8 cellular contexts compared by ENCODE assay signal in genomic region chr2:238433941-238434845, GRCh38. TPM values are rescaled to one million over a fixed set of nuclear protein-coding genes. Genes with fewer than 3 reads are reported as not detected.
A peak's percentile ranks its signal among the peaks of the same experiment; 100 is the strongest.
DNase-seq lines count a peak whose midpoint lies in the region; ATAC-seq, FAIRE-seq and TF ChIP-seq lines count a peak whose summit lies in the region.

No MANE protein-coding gene starts in this region.

- H3K9me3 ChIP-seq in HepG2 (ENCODE audit: low read length) (no peaks in the 10 kb centered on the region), right lobe of liver (no peaks in the 10 kb centered on the region), BE2C (no peaks in the 10 kb centered on the region)

- POLR2A ChIA-PET in HepG2 (lab: Yijun Ruan, JAX), result no interaction called here
- POLR2A ChIA-PET in activated CD8-positive, alpha-beta T cell treated with anti-CD3 and anti-CD28 coated beads for 36 hours (lab: Charles Lee), result no interaction called here

- intact Hi-C loops in HepG2 (cut with micrococcal nuclease; ENCODE audit: unreplicated experiment) (loop anchor here (2.0 kb wide), 1 partner anchor 63 kb away; no protein-coding TSS in a partner anchor), right lobe of liver (cut with DNase I) (no loop called here)
- intact Hi-C loops in activated CD8-positive, alpha-beta T cell treated with anti-CD3 and anti-CD28 coated beads for 36 hours (cut with micrococcal nuclease), result no loop called here

- ATAC-seq in HepG2, result peak; percentile 69
- no peak for ATAC-seq in right lobe of liver
- ATAC-seq in activated CD8-positive, alpha-beta T cell treated with anti-CD3 and anti-CD28 coated beads for 36 hours, result no peak

- peaks cover 5% of the 10 kb centered on the region for H3K9me3 Mint-ChIP-seq in activated CD8-positive, alpha-beta T cell treated with anti-CD3 and anti-CD28 coated beads for 36 hours

- H3K4me3 ChIP-seq in HepG2 (replicated peaks in 1 of 3; ENCODE audit: insufficient read depth in 1 of 3, low read depth in 2 of 3, low read length in 3 of 3) (peak overlapping the region in 1 of 3 experiments; percentile 32; a peak in 1 of 6 replicates), right lobe of liver (no peak overlapping the region), fibroblast of pulmonary artery (replicated peaks; ENCODE audit: low read depth, low read length) (no peak overlapping the region), BE2C (ENCODE audit: low read depth, low read length) (no peak overlapping the region)

- H3K36me3 Mint-ChIP-seq in activated CD8-positive, alpha-beta T cell treated with anti-CD3 and anti-CD28 coated beads for 36 hours (ENCODE audit: low read depth), result peaks cover 59% of the 10 kb centered on the region

- peak overlapping the region; percentile 58 for H3K4me2 ChIP-seq in HepG2 (ENCODE audit: low read depth, low read length)

- TF ChIP-seq POLR2A in HepG2 (IDR thresholded peaks at IDR 0.05; ENCODE audit: insufficient read depth in 1 of 2, low read depth in 2 of 2, low read length in 2 of 2) (no peak), right lobe of liver (IDR thresholded peaks at IDR 0.05) (no peak)

- FAIRE-seq in HepG2 (lab: Jason Lieb, UNC), result no peak

- H3K27ac Mint-ChIP-seq in activated CD8-positive, alpha-beta T cell treated with anti-CD3 and anti-CD28 coated beads for 36 hours, result peak overlapping the region; percentile 66

- no peak overlapping the region for H2AFZ ChIP-seq in HepG2 (ENCODE audit: low read length)

- TF ChIP-seq CTCF in HepG2 (CRISPR knock-in tag; IDR thresholded peaks at IDR 0.05) (no peak), right lobe of liver (IDR thresholded peaks at IDR 0.05) (no peak), fibroblast of pulmonary artery (IDR thresholded peaks at IDR 0.05; ENCODE audit: low read length, missing control alignments) (no peak), BE2C (IDR thresholded peaks at IDR 0.05; ENCODE audit: low read depth, low read length) (no peak)
- no peak for TF ChIP-seq CTCF in activated CD8-positive, alpha-beta T cell treated with anti-CD3 and anti-CD28 coated beads for 36 hours (IDR thresholded peaks at IDR 0.05)

- no peak for TF ChIP-seq EP300 in HepG2 (IDR thresholded peaks at IDR 0.05; ENCODE audit: low read depth in 2 of 2, low read length in 2 of 2)
- TF ChIP-seq EP300 in HepG2 (CRISPR knock-in tag; IDR thresholded peaks at IDR 0.05; ENCODE audit: borderline replicate concordance), result no peak

- H3K79me2 ChIP-seq in HepG2 (ENCODE audit: insufficient read depth, low read length), result peaks cover 89% of the 10 kb centered on the region

- BruUV-seq in HepG2 (replicated peaks; lab: Mats Ljungman, UMichigan), result no TSS peak

- peaks cover 56% of the 10 kb centered on the region for H3K4me1 Mint-ChIP-seq in activated CD8-positive, alpha-beta T cell treated with anti-CD3 and anti-CD28 coated beads for 36 hours (ENCODE audit: low read depth)

- H4K20me1 ChIP-seq in HepG2 (ENCODE audit: insufficient read depth, low read length), result peaks cover 12% of the 10 kb centered on the region

- DNase-seq in HepG2 (ENCODE audit: low spot score), result no peak
- DNase-seq in right lobe of liver, result no peak
- DNase-seq in activated CD8-positive, alpha-beta T cell treated with anti-CD3 and anti-CD28 coated beads for 36 hours, result no peak
- DNase-seq in fibroblast of pulmonary artery (ENCODE audit: low read depth), result peak; percentile 94
- DNase-seq in stromal cell of bone marrow (ENCODE audit: low read depth), result peak; percentile 79
- no peak for DNase-seq in cortex of kidney (lab: John Stamatoyannopoulos, UW)
- no peak for DNase-seq in NCI-H128 (lab: John Stamatoyannopoulos, UW; ENCODE audit: unreplicated experiment)
- no peak for DNase-seq in BE2C

- in situ Hi-C loops in HepG2 (cut with HindIII; ENCODE audit: extremely low pct_ligation_motif_present, low pct_unique_long_range_greater_than_20kb), result no loop called here

- H3K27me3 Mint-ChIP-seq in activated CD8-positive, alpha-beta T cell treated with anti-CD3 and anti-CD28 coated beads for 36 hours, result no peaks in the 10 kb centered on the region

- H3K27ac ChIP-seq in HepG2 (ENCODE audit: extremely low read length, insufficient read depth, low read length) (peak overlapping the region; percentile 65), right lobe of liver (no peak overlapping the region)

- no peak overlapping the region for H3K4me3 Mint-ChIP-seq in activated CD8-positive, alpha-beta T cell treated with anti-CD3 and anti-CD28 coated beads for 36 hours

- no peak for TF ChIP-seq RAD21 in HepG2 (CRISPR knock-in tag; IDR thresholded peaks at IDR 0.05)

- H3K36me3 ChIP-seq in HepG2 (replicated peaks in 1 of 2; ENCODE audit: control insufficient read depth in 1 of 2, insufficient read depth in 2 of 2, low read length in 2 of 2), result peaks cover 31 to 65% of the 10 kb centered on the region in 2 experiments
- peaks cover 0 to 30% (median 0%) of the 10 kb centered on the region in 4 donors for H3K36me3 ChIP-seq in right lobe of liver
- H3K36me3 ChIP-seq in BE2C, result peaks cover 35% of the 10 kb centered on the region

- CTCF ChIA-PET in HepG2 (lab: Yijun Ruan, JAX; ENCODE audit: low intra/inter-chr PET ratio, low total read pairs), result no interaction called here
- CTCF ChIA-PET in activated CD8-positive, alpha-beta T cell treated with anti-CD3 and anti-CD28 coated beads for 36 hours (lab: Charles Lee), result interaction anchor here (1.2 kb wide), 1 partner anchor 63 kb away, joined by 4 read pairs; no protein-coding TSS in a partner anchor

- 82% methylated on average over 13 of the region's 13 CpGs for WGBS in HepG2 (ENCODE audit: low lambda C conversion rate)
- 93% methylated on average over 11 of the region's 13 CpGs for WGBS in right lobe of liver (ENCODE audit: insufficient coverage, low coverage, low lambda C conversion rate, missing lambda C conversion rate)

- H3K4me1 ChIP-seq in HepG2 (ENCODE audit: insufficient read depth, low read length) (peaks cover 66% of the 10 kb centered on the region), right lobe of liver (peaks cover 0 to 9% (median 4%) of the 10 kb centered on the region in 4 donors), BE2C (peaks cover 1% of the 10 kb centered on the region; the same call in 1 of the 2 replicates)

- H3K27me3 ChIP-seq in HepG2 (ENCODE audit: control insufficient read depth in 1 of 2, insufficient read depth in 2 of 2, low read length in 2 of 2), result no peaks in the 10 kb centered on the region
- no peaks in the 10 kb centered on the region for H3K27me3 ChIP-seq in right lobe of liver
- H3K27me3 ChIP-seq in BE2C, result no peaks in the 10 kb centered on the region

- H3K9ac ChIP-seq in HepG2 (ENCODE audit: insufficient read depth, low read depth, low read length), result peak overlapping the region; percentile 55

TF ChIP-seq in HepG2, 621 proteins besides CTCF, POLR2A, EP300 and RAD21 (continues in another document):
- TF ChIP-seq ZNF343 (CRISPR knock-in tag; IDR thresholded peaks at IDR 0.05) (no peak), ZNF839 (CRISPR knock-in tag; IDR thresholded peaks at IDR 0.05; ENCODE audit: borderline replicate concordance) (0 out of 2 replicates have a peak, but pooled peaks have one; percentile 3), ZNF883 (CRISPR knock-in tag; IDR thresholded peaks at IDR 0.05; ENCODE audit: not compliant biosample characterization) (peak; percentile 36), IRX3 (CRISPR knock-in tag; IDR thresholded peaks at IDR 0.05; ENCODE audit: borderline replicate concordance, low read depth) (no peak), ZSCAN25 (CRISPR knock-in tag; IDR thresholded peaks at IDR 0.05) (peak; percentile 12; the same call in 1 of the 2 replicates), POGZ (CRISPR knock-in tag; IDR thresholded peaks at IDR 0.05) (no peak), ZNF282 (IDR thresholded peaks at IDR 0.05; ENCODE audit: partially characterized antibody) (no peak), TGIF2 (CRISPR knock-in tag; IDR thresholded peaks at IDR 0.05) (no peak), ZNF264 (CRISPR knock-in tag; IDR thresholded peaks at IDR 0.05) (no peak), ZNF510 (CRISPR knock-in tag; IDR thresholded peaks at IDR 0.05; ENCODE audit: low read depth) (0 out of 2 replicates have a peak, but pooled peaks have one; percentile 34), ZFP90 (CRISPR knock-in tag; IDR thresholded peaks at IDR 0.05; ENCODE audit: borderline replicate concordance) (no peak), ARNTL (CRISPR knock-in tag; IDR thresholded peaks at IDR 0.05) (0 out of 2 replicates have a peak, but pooled peaks have one; percentile 28), ZIK1 (CRISPR knock-in tag; IDR thresholded peaks at IDR 0.05; ENCODE audit: borderline replicate concordance, low read depth) (peak; percentile 11; the same call in 1 of the 2 replicates)

RNA-seq across cellular contexts. Expression of gene ASB1, which starts 7.5 kb away (rescaled TPM):
- total RNA-seq in HepG2 (2016; rRNA removed; fragmentation: Illumina TruSeq; extraction: Trizol) (47.5 and 48.6 TPM in 2 replicates), right lobe of liver (10 to 100 TPM in 2 of 6 experiments, 1 to 10 TPM in 4; 6.3 to 18.2 (median 8.4) TPM)
- 36.1 and 38.8 TPM in 2 replicates for total RNA-seq in HepG2 (2016; cell fraction: cytosol; rRNA removed; fragmentation: Illumina TruSeq; extraction: Trizol; ENCODE audit: low read depth)
- 42.9 and 49.7 TPM in 2 replicates for total RNA-seq in HepG2 (2016; cell fraction: insoluble cytoplasmic fraction; rRNA removed; fragmentation: Illumina TruSeq; extraction: Trizol)
- 46.0 and 48.9 TPM in 2 replicates for total RNA-seq in HepG2 (2016; cell fraction: membrane; rRNA removed; fragmentation: Illumina TruSeq; extraction: Trizol)
- total RNA-seq in HepG2 (2016; cell fraction: nucleus; rRNA removed; fragmentation: Illumina TruSeq; extraction: Trizol), result 36.1 and 43.2 TPM in 2 replicates
- 45.6 and 49.2 TPM in 2 replicates for polyA plus RNA-seq in HepG2 (2011; rRNA removed)
- 33.5 and 52.6 TPM in 2 replicates for polyA plus RNA-seq in HepG2 (2011; cell fraction: cytosol; rRNA removed)
- polyA plus RNA-seq in HepG2 (2011; cell fraction: nucleus; rRNA removed), result 151 and 167 TPM in 2 replicates
- 36.1 and 37.5 TPM in 2 replicates for polyA plus RNA-seq in HepG2 (2012)
- polyA plus RNA-seq in HepG2 (2016; cell fraction: cytosol; fragmentation: Illumina TruSeq; extraction: Trizol; ENCODE audit: low read depth), result 39.0 and 42.6 TPM in 2 replicates
- 48.6 and 51.7 TPM in 2 replicates for polyA plus RNA-seq in HepG2 (2016; cell fraction: insoluble cytoplasmic fraction; fragmentation: Illumina TruSeq; extraction: Trizol; ENCODE audit: low read depth)
- polyA plus RNA-seq in HepG2 (2016; cell fraction: membrane; fragmentation: Illumina TruSeq; extraction: Trizol; ENCODE audit: low read depth), result 45.0 and 48.7 TPM in 2 replicates
- 83.8 and 85.3 TPM in 2 replicates for polyA plus RNA-seq in HepG2 (2016; cell fraction: nucleus; fragmentation: Illumina TruSeq; extraction: Trizol; ENCODE audit: insufficient read depth, low read depth)
- polyA minus RNA-seq in HepG2 (2011; rRNA and poly(A)+ RNA removed; ENCODE audit: low replicate concordance), result 19.6 and 68.1 TPM in 2 replicates
- 23.7 TPM in 2 replicates for polyA minus RNA-seq in HepG2 (2011; cell fraction: cytosol; rRNA and poly(A)+ RNA removed)
- polyA minus RNA-seq in HepG2 (2011; cell fraction: nucleus; rRNA and poly(A)+ RNA removed), result 45.2 and 49.1 TPM in 2 replicates
- 10 to 100 TPM; 39.8 to 48.1 TPM for total RNA-seq in activated CD8-positive, alpha-beta T cell treated with anti-CD3 and anti-CD28 coated beads for 36 hours
- 39.2 TPM for polyA plus RNA-seq in BE2C (2012; ENCODE audit: insufficient read depth, insufficient read length, low read depth)

Comparison
In these comparisons a context has a peak if more than half of its experiments do, and no peak if none do; other contexts are left out.
1. DNase-seq: peak in fibroblast of pulmonary artery (single experiment) and stromal cell of bone marrow (single experiment); none in HepG2 (single experiment), right lobe of liver (0 of 3), activated CD8-positive, alpha-beta T cell treated with anti-CD3 and anti-CD28 coated beads for 36 hours (single experiment), cortex of kidney (single experiment), NCI-H128 (single experiment) and BE2C (single experiment).